8 cellular contexts compared by ENCODE assay signal in genomic region chr13:107205318-107206112, GRCh38.
DNase-seq lines count a peak whose midpoint lies in the region; ATAC-seq, FAIRE-seq and TF ChIP-seq lines count a peak whose summit lies in the region.

No MANE protein-coding gene starts in this region.

- CTCF ChIA-PET in A673 (lab: Charles Lee): no interaction called here

- H3K27me3 ChIP-seq in A673 (replicated peaks; ENCODE audit: insufficient read depth, low read depth, low read length, poor library complexity) (no peaks in the 10 kb centered on the region), WERI-Rb-1 (ENCODE audit: insufficient read depth, low read depth, severe bottlenecking) (no peaks in the 10 kb centered on the region), bronchial epithelial cell (ENCODE audit: control insufficient read depth, insufficient read depth, low read length) (no peaks in the 10 kb centered on the region)

- H3K4me1 ChIP-seq in A673 (ENCODE audit: insufficient read depth, low read length, poor library complexity, severe bottlenecking): peaks cover 14% of the 10 kb centered on the region

- H3K36me3 ChIP-seq in A673 (ENCODE audit: insufficient read depth, low read length, poor library complexity, severe bottlenecking) (no peaks in the 10 kb centered on the region), WERI-Rb-1 (no peaks in the 10 kb centered on the region), bronchial epithelial cell (ENCODE audit: control insufficient read depth, insufficient read depth, low read length) (no peaks in the 10 kb centered on the region)

- BruUV-seq in A673 (replicated peaks; lab: Mats Ljungman, UMichigan): no TSS peak

- intact Hi-C loops in A673 (cut with micrococcal nuclease; ENCODE audit: unreplicated experiment): loop anchor here (5.0 kb wide), 1 partner anchor 882 kb away; no protein-coding TSS in a partner anchor

- peak; percentile 92 for ATAC-seq in GM18499 (IDR thresholded peaks at IDR 0.05; ENCODE audit: insufficient read depth, unreplicated experiment)
- ATAC-seq in HG02852 (IDR thresholded peaks at IDR 0.05; ENCODE audit: unreplicated experiment): peak; percentile 97

- POLR2A ChIA-PET in A673 (lab: Charles Lee; ENCODE audit: low non-redundant PET): no interaction called here

- no peak for FAIRE-seq in bronchial epithelial cell (lab: Jason Lieb, UNC)

- H3K9me3 ChIP-seq in A673 (ENCODE audit: low read depth, low read length, poor library complexity, severe bottlenecking) (no peaks in the 10 kb centered on the region), WERI-Rb-1 (ENCODE audit: severe bottlenecking) (no peaks in the 10 kb centered on the region)

- H3K27ac ChIP-seq in A673 (ENCODE audit: low read depth, low read length, poor library complexity, severe bottlenecking): no peak overlapping the region
- H3K27ac ChIP-seq in WERI-Rb-1: no peak overlapping the region

- no peak overlapping the region for H3K4me3 ChIP-seq in A673 (ENCODE audit: low read depth, low read length, poor library complexity, severe bottlenecking)
- H3K4me3 ChIP-seq in WERI-Rb-1 (ENCODE audit: low read depth, low read length): no peak overlapping the region
- no peak overlapping the region for H3K4me3 ChIP-seq in bronchial epithelial cell (ENCODE audit: low read depth, low read length)

- DNase-seq in A673 (ENCODE audit: low spot score) (peak; percentile 76), NCI-H1417 treated with DMSO at 0.1 percent for 48 hours (lab: John Stamatoyannopoulos, UW) (peak; percentile 58), WERI-Rb-1 (peak; percentile 87), bronchial epithelial cell (ENCODE audit: low read depth) (peak; percentile 19), kidney glomerular epithelial cell (lab: John Stamatoyannopoulos, UW) (peak; percentile 63)
- peak; percentile 62 for DNase-seq in stimulated activated CD4-positive, alpha-beta T cell treated with anti-CD3 and anti-CD28 coated beads, Interleukin-4, amount 100 ng/mL, for 24 hours

- TF ChIP-seq CTCF in A673 (conservative IDR thresholded peaks at IDR 0.05; ENCODE audit: low read depth, low read length): peak; percentile 98
- TF ChIP-seq CTCF in WERI-Rb-1 (IDR thresholded peaks at IDR 0.05; ENCODE audit: low read depth, low read length): peak; percentile 96
- TF ChIP-seq CTCF in bronchial epithelial cell (IDR thresholded peaks at IDR 0.05; ENCODE audit: insufficient read depth, low read length, severe bottlenecking): peak; percentile 87

Comparison
In these comparisons a context has a peak if more than half of its experiments do, and no peak if none do; other contexts are left out.
1. DNase-seq: peak in every context shown above with its lines; median percentile 87 in WERI-Rb-1; 76 in A673; 63 in kidney glomerular epithelial cell; 62 in stimulated activated CD4-positive, alpha-beta T cell treated with anti-CD3 and anti-CD28 coated beads, Interleukin-4, amount 100 ng/mL, for 24 hours; 58 in NCI-H1417 treated with DMSO at 0.1 percent for 48 hours; 19 in bronchial epithelial cell.